1 cellular context compared by ENCODE assay signal in genomic region chr12:49043856-49044258, GRCh38.
TF ChIP-seq lines count a peak whose summit lies in the region.

No MANE protein-coding gene starts in this region.

TF ChIP-seq in GM12878, 131 proteins besides CTCF, POLR2A, EP300 and RAD21:
- TF ChIP-seq KLF5 (IDR thresholded peaks at IDR 0.05; ENCODE audit: partially characterized antibody) (no peak), ZBTB33 (IDR thresholded peaks at IDR 0.05) (no peak), YY1 (IDR thresholded peaks at IDR 0.05; ENCODE audit: low read depth, low read length) (0 out of 2 replicates have a peak, but pooled peaks have one; percentile 42), SMC3 (IDR thresholded peaks at IDR 0.05; ENCODE audit: borderline replicate concordance, low read length) (peak; percentile 35; the same call in 1 of the 2 replicates), MLLT1 (IDR thresholded peaks at IDR 0.05) (0 out of 2 replicates have a peak, but pooled peaks have one; percentile 20)
